Comparison of ENCODE assay signal across 20 cellular contexts in genomic region chr20:13295637-13296036, GRCh38.
DNase-seq lines count a peak whose midpoint lies in the region; ATAC-seq, FAIRE-seq and TF ChIP-seq lines count a peak whose summit lies in the region.
"Had no signal": no experiment of that assay in that cellular context is flagged by ENCODE, and none has a peak within 500 bp of the region (broad histone marks: within the 10 kb centered on the region; RNA-seq: fewer than 3 reads in every experiment).

No MANE protein-coding gene starts in this region.

- TF ChIP-seq EP300 in K562 (IDR thresholded peaks at IDR 0.05; ENCODE audit: low read length): no peak

- H3K27me3 Mint-ChIP-seq in activated CD8-positive, alpha-beta T cell treated with anti-CD3 and anti-CD28 coated beads for 36 hours: no peaks in the 10 kb centered on the region
- H3K27me3 Mint-ChIP-seq: CD4-positive, alpha-beta T cell had no signal

- H4K20me1 ChIP-seq in K562 (replicated peaks; ENCODE audit: control insufficient read depth, insufficient read depth, low read length): no peaks in the 10 kb centered on the region

- no TSS peak for BruUV-seq in K562 (replicated peaks; lab: Mats Ljungman, UMichigan)

- H3K27ac Mint-ChIP-seq in activated CD8-positive, alpha-beta T cell treated with anti-CD3 and anti-CD28 coated beads for 36 hours: no peak overlapping the region
- H3K27ac Mint-ChIP-seq: CD4-positive, alpha-beta T cell had no signal

- no peak for ATAC-seq in K562
- ATAC-seq in activated CD8-positive, alpha-beta T cell treated with anti-CD3 and anti-CD28 coated beads for 36 hours: no peak

- no peaks in the 10 kb centered on the region for H3K9me3 Mint-ChIP-seq in activated CD8-positive, alpha-beta T cell treated with anti-CD3 and anti-CD28 coated beads for 36 hours
- H3K9me3 Mint-ChIP-seq: CD4-positive, alpha-beta T cell had no signal

- no peak for FAIRE-seq in K562 (lab: Jason Lieb, UNC)
- FAIRE-seq: A204.1, D721Med, G401.6, GM12891, GM18507 had no signal

- H3K9me1 ChIP-seq in K562 (ENCODE audit: control insufficient read depth, insufficient read depth, low read length): no peaks in the 10 kb centered on the region

- POLR2A ChIA-PET in K562 (lab: Yijun Ruan, JAX): interaction anchor here (1.0 kb wide), 1 partner anchor 14 kb away, joined by 3 read pairs; no protein-coding TSS in a partner anchor
- POLR2A ChIA-PET in activated CD8-positive, alpha-beta T cell treated with anti-CD3 and anti-CD28 coated beads for 36 hours (lab: Charles Lee): no interaction called here

- no peaks in the 10 kb centered on the region for H3K9me3 ChIP-seq in K562 (replicated peaks; ENCODE audit: control insufficient read depth, insufficient read depth, low read depth, low read length)
- H3K9me3 ChIP-seq: Caco-2 had no signal

- in situ Hi-C loops in K562 (cut with MboI): no loop called here
- in situ Hi-C loops in ACHN (cut with HindIII; ENCODE audit: low pct_ligation_motif_present, low pct_unique_long_range_greater_than_20kb, low sequenced_read_pairs): no loop called here

- no peak for TF ChIP-seq RAD21 in K562 (CRISPR knock-in tag; conservative IDR thresholded peaks at IDR 0.05 in 1 of 2, IDR thresholded peaks at IDR 0.05 in 1 of 2)

- intact Hi-C loops in K562 (cut with micrococcal nuclease): no loop called here
- intact Hi-C loops in activated CD8-positive, alpha-beta T cell treated with anti-CD3 and anti-CD28 coated beads for 36 hours (cut with micrococcal nuclease): no loop called here

- H3K36me3 ChIP-seq in H7 (replicated peaks; ENCODE audit: control insufficient read depth, insufficient read depth, low read length): no peaks in the 10 kb centered on the region
- H3K36me3 ChIP-seq in K562 (ENCODE audit: control insufficient read depth, insufficient read depth, low read length): no peaks in the 10 kb centered on the region

- CTCF ChIA-PET in K562 (lab: Yijun Ruan, JAX; ENCODE audit: low intra/inter-chr PET ratio): no interaction called here
- CTCF ChIA-PET in activated CD8-positive, alpha-beta T cell treated with anti-CD3 and anti-CD28 coated beads for 36 hours (lab: Charles Lee): no interaction called here

- H3K4me1 ChIP-seq in K562 (replicated peaks in 1 of 2; ENCODE audit: control insufficient read depth in 2 of 2, insufficient read depth in 2 of 2, low read length in 2 of 2): peaks cover 0 to 7% of the 10 kb centered on the region in 2 experiments; a peak in 2 of 5 replicates

- DNase-seq in H7 (peak; percentile 51), K562 (ENCODE audit: extremely low read depth in 1 of 4, low spot score in 3 of 4) (no peak), mesenteric fat pad (ENCODE audit: low spot score) (peak; percentile 51), ACHN (no peak), NCI-H1105 (lab: John Stamatoyannopoulos, UW) (no peak)
- DNase-seq in activated CD8-positive, alpha-beta T cell treated with anti-CD3 and anti-CD28 coated beads for 36 hours: no peak
- DNase-seq: AML-193; Caco-2; CD4-positive, alpha-beta T cell; GM23248; HCEC 1CT; IMR-90; KBM-7 had no signal

- H3K79me2 ChIP-seq in K562 (ENCODE audit: control insufficient read depth, insufficient read depth, low read length): no peaks in the 10 kb centered on the region

- H3K4me1 Mint-ChIP-seq in activated CD8-positive, alpha-beta T cell treated with anti-CD3 and anti-CD28 coated beads for 36 hours (ENCODE audit: low read depth): no peaks in the 10 kb centered on the region

- no peak overlapping the region for H3K27ac ChIP-seq in K562 (ENCODE audit: extremely low read depth, low read depth, low read length)
- H3K27ac ChIP-seq: C4-2B, GM23248, HL-60 had no signal

- 1% methylated on average over 7 of the region's 8 CpGs for WGBS in K562 (ENCODE audit: insufficient coverage, low coverage, missing lambda C conversion rate)

- H3K4me3 ChIP-seq in H7 (ENCODE audit: insufficient read depth, low read depth, low read length) (no peak overlapping the region), K562 (no peak overlapping the region)
- H3K4me3 ChIP-seq: GM23248 had no signal

- H3K27me3 ChIP-seq in H7 (ENCODE audit: control insufficient read depth, insufficient read depth, low read length): no peaks in the 10 kb centered on the region
- peaks cover 0 to 9% of the 10 kb centered on the region in 2 experiments; a peak in 2 of 5 replicates for H3K27me3 ChIP-seq in K562 (ENCODE audit: control insufficient read depth in 2 of 2, insufficient read depth in 2 of 2, low read length in 2 of 2)

- H3K36me3 Mint-ChIP-seq in activated CD8-positive, alpha-beta T cell treated with anti-CD3 and anti-CD28 coated beads for 36 hours (ENCODE audit: low read depth): no peaks in the 10 kb centered on the region

- H3K4me3 Mint-ChIP-seq in activated CD8-positive, alpha-beta T cell treated with anti-CD3 and anti-CD28 coated beads for 36 hours: no peak overlapping the region
- H3K4me3 Mint-ChIP-seq: CD4-positive, alpha-beta T cell had no signal

- no peak overlapping the region for H2AFZ ChIP-seq in K562 (ENCODE audit: low read depth, low read length)
- H2AFZ ChIP-seq: GM23248 had no signal

- H3K9ac ChIP-seq in K562 (ENCODE audit: insufficient read depth in 1 of 2, low read depth in 2 of 2, low read length in 2 of 2): no peak overlapping the region
- H3K9ac ChIP-seq: GM23248 had no signal

- no peak for TF ChIP-seq CTCF in K562 (IDR thresholded peaks at IDR 0.05 in 2 of 3, conservative IDR thresholded peaks at IDR 0.05 in 1 of 3; ENCODE audit: insufficient read depth in 2 of 3, low read depth in 1 of 3, low read length in 3 of 3)
- TF ChIP-seq CTCF in activated CD8-positive, alpha-beta T cell treated with anti-CD3 and anti-CD28 coated beads for 36 hours (IDR thresholded peaks at IDR 0.05): no peak

- no peak overlapping the region for H3K4me2 ChIP-seq in K562 (ENCODE audit: insufficient read depth, low read length)

- TF ChIP-seq POLR2A in K562 (conservative IDR thresholded peaks at IDR 0.05): no peak

TF ChIP-seq in K562, 482 proteins besides CTCF, POLR2A, EP300 and RAD21 (continues in another document):
- no peak for TF ChIP-seq ZC3H11A (IDR thresholded peaks at IDR 0.05; ENCODE audit: low read depth, low read length)
- TF ChIP-seq CREB1 (IDR thresholded peaks at IDR 0.05): no peak
- no peak for TF ChIP-seq CREB1 (CRISPR knock-in tag; IDR thresholded peaks at IDR 0.05)
- TF ChIP-seq NR0B1 (IDR thresholded peaks at IDR 0.05; ENCODE audit: partially characterized antibody): no peak
- no peak for TF ChIP-seq ZNF121 (CRISPR knock-in tag; conservative IDR thresholded peaks at IDR 0.05)
- TF ChIP-seq TFE3 (CRISPR knock-in tag; IDR thresholded peaks at IDR 0.05): peak; percentile 69
- TF ChIP-seq HNRNPUL1 (IDR thresholded peaks at IDR 0.05; ENCODE audit: low read length): no peak
- no peak for TF ChIP-seq TCF7L2 (IDR thresholded peaks at IDR 0.05; ENCODE audit: low read depth, low read length)
- TF ChIP-seq JUN (IDR thresholded peaks at IDR 0.05; ENCODE audit: borderline replicate concordance, low read depth, low read length): no peak
- no peak for TF ChIP-seq JUN (CRISPR knock-in tag; IDR thresholded peaks at IDR 0.05; ENCODE audit: borderline replicate concordance)
- TF ChIP-seq USF2 (CRISPR knock-in tag; IDR thresholded peaks at IDR 0.05): peak; percentile 36; the same call in 1 of the 2 replicates
- no peak for TF ChIP-seq EP400 (IDR thresholded peaks at IDR 0.05)
- TF ChIP-seq ADNP (tag; IDR thresholded peaks at IDR 0.05): no peak
- TF ChIP-seq USF1 (CRISPR knock-in tag; IDR thresholded peaks at IDR 0.05): peak; percentile 24; the same call in 1 of the 2 replicates

Comparison
In these comparisons a context has a peak if more than half of its experiments do, and no peak if none do; other contexts are left out.
1. DNase-seq: peak in H7 (single experiment) and mesenteric fat pad (single experiment); none in K562 (0 of 4), ACHN (single experiment), activated CD8-positive, alpha-beta T cell treated with anti-CD3 and anti-CD28 coated beads for 36 hours (single experiment) and NCI-H1105 (single experiment).